In the genomic region with DNA sequence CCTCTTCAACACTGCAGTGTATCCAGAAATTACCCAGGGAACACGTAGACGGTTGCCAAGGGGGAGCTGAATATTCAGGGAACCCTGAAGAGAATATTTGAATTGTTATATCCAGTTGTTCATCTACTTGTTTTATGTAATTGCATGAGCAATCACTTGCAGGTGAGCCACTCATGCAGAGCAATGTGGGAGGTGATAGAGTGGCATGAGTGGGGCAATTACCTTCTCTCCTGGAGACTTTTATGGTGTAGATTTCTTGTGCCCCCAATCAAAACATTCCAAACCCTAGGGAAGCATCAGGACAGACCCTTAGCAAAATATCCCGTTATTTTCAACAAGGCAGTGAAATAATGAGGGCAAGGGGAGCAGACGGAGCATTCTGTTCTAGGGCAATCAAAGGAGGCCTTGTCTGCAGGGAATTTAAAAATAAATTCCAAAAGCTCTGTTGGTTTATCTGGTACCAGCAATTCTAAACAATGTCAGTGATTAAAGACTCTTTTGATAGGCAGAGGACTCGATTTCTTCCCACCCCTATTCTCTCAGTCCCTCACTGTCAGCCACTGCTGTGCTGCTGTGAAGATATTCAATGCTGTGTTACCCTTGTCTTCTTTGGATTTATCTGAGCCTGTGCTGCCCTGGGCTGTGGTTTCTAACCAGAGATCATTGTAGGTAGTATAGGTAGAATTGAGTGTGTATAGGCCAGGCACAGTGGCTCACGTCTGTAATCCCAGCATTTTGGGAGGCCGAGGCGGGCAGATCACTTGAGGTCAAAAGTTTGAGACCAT, we compare ENCODE assay signal across 18 cellular contexts.
DNase-seq lines count a peak whose midpoint lies in the region; ATAC-seq lines count a peak whose summit lies in the region.
"Had no signal": no experiment of that assay in that cellular context is flagged by ENCODE, and none has a peak within 500 bp of the region (broad histone marks: within the 10 kb centered on the region; RNA-seq: fewer than 3 reads in every experiment).

No MANE protein-coding gene starts in this region.

- no peak overlapping the region for H3K23ac ChIP-seq in mesenchymal stem cell (ENCODE audit: low read length in 2 of 2)

- 70% methylated on average over 5 of the region's 8 CpGs for WGBS in mesenchymal stem cell

- no peak overlapping the region for H4K91ac ChIP-seq in mesenchymal stem cell (ENCODE audit: low read length)

- H2AFZ ChIP-seq in mesenchymal stem cell (ENCODE audit: low read depth, low read length), result no peak overlapping the region

- H3K18ac ChIP-seq in mesenchymal stem cell (ENCODE audit: low read depth in 1 of 2, low read length in 2 of 2), result no peak overlapping the region

- H2AK5ac ChIP-seq in mesenchymal stem cell (ENCODE audit: low read length, severe bottlenecking), result no peak overlapping the region

- no peak overlapping the region for H3K9ac ChIP-seq in NT2/D1 (ENCODE audit: insufficient read length, low read depth)
- H3K9ac ChIP-seq in mesenchymal stem cell (ENCODE audit: low read length), result no peak overlapping the region

- no peak overlapping the region for H3K4me3 ChIP-seq in NT2/D1 (ENCODE audit: insufficient read length, low read depth)
- no peak overlapping the region for H3K4me3 ChIP-seq in mesenchymal stem cell (ENCODE audit: insufficient read depth in 1 of 2, low read depth in 1 of 2, low read length in 2 of 2)
- H3K4me3 ChIP-seq: lower lobe of right lung, thyroid gland had no signal

- H3K9me3 ChIP-seq in NT2/D1 (ENCODE audit: insufficient read depth, low read length) (no peaks in the 10 kb centered on the region), mesenchymal stem cell (ENCODE audit: control insufficient read depth, low read length) (no peaks in the 10 kb centered on the region)
- H3K9me3 ChIP-seq: thyroid gland had no signal

- H3K4me1 ChIP-seq in NT2/D1 (ENCODE audit: insufficient read depth, insufficient read length) (peaks cover 1% of the 10 kb centered on the region), mesenchymal stem cell (ENCODE audit: control insufficient read depth, insufficient read depth, low read depth, low read length) (no peaks in the 10 kb centered on the region)
- H3K4me1 ChIP-seq: lower lobe of right lung, thyroid gland had no signal

- no peak overlapping the region for H4K8ac ChIP-seq in mesenchymal stem cell (ENCODE audit: low read length)

- no peaks in the 10 kb centered on the region for H3K27me3 ChIP-seq in NT2/D1 (ENCODE audit: insufficient read depth, insufficient read length)
- H3K27me3 ChIP-seq in layer of hippocampus (ENCODE audit: control insufficient read depth, insufficient read depth, low read length), result no peaks in the 10 kb centered on the region
- no peaks in the 10 kb centered on the region for H3K27me3 ChIP-seq in mesenchymal stem cell (ENCODE audit: control insufficient read depth in 1 of 2, insufficient read depth in 1 of 2, low read length in 2 of 2)
- H3K27me3 ChIP-seq: thyroid gland had no signal

- peak; percentile 59 for DNase-seq in NT2/D1 (ENCODE audit: low read depth, low spot score)
- DNase-seq in NCI-H128 (lab: John Stamatoyannopoulos, UW; ENCODE audit: unreplicated experiment), result no peak
- DNase-seq in NOMO-1 (lab: John Stamatoyannopoulos, UW; ENCODE audit: unreplicated experiment in 2 of 2), result no peak
- DNase-seq in mesenchymal stem cell, result no peak
- DNase-seq: activated effector memory CD4-positive, alpha-beta T cell treated with Interleukin-2 at 50 U/mL for 16 hours; cortex of kidney; Karpas-422; lower lobe of right lung; NCI-H1930; nephron progenitor cell; right cardiac atrium; stimulated activated CD4-positive, alpha-beta T cell treated with anti-CD3 and anti-CD28 coated beads, Interleukin-1b, Interleukin-23, amount 100 ng/mL, for 48 hours; thyroid gland had no signal

- no peak overlapping the region for H2BK120ac ChIP-seq in mesenchymal stem cell (ENCODE audit: low read depth, low read length)

- H3K4me2 ChIP-seq in mesenchymal stem cell (ENCODE audit: low read length, poor library complexity, severe bottlenecking), result no peak overlapping the region

- H3K36me3 ChIP-seq in NT2/D1 (ENCODE audit: insufficient read depth, insufficient read length, low read length) (no peaks in the 10 kb centered on the region), mesenchymal stem cell (ENCODE audit: control insufficient read depth in 1 of 2, insufficient read depth in 2 of 2, low read depth in 1 of 2, low read length in 2 of 2) (no peaks in the 10 kb centered on the region)
- H3K36me3 ChIP-seq: lower lobe of right lung, thyroid gland had no signal

- H2BK15ac ChIP-seq in mesenchymal stem cell (ENCODE audit: low read depth, poor library complexity, severe bottlenecking), result no peak overlapping the region

- H3K79me1 ChIP-seq in mesenchymal stem cell (replicated peaks; ENCODE audit: low read length, poor library complexity, severe bottlenecking), result no peaks in the 10 kb centered on the region

- no peak overlapping the region for H3K4ac ChIP-seq in mesenchymal stem cell (ENCODE audit: low read depth in 1 of 2, low read length in 2 of 2)

- peak; percentile 7 for ATAC-seq in GM19023 (IDR thresholded peaks at IDR 0.05; ENCODE audit: unreplicated experiment)
- peak; percentile 11 for ATAC-seq in HG02759 (IDR thresholded peaks at IDR 0.05; ENCODE audit: unreplicated experiment)
- no peak for ATAC-seq in HG03457 (IDR thresholded peaks at IDR 0.05; ENCODE audit: unreplicated experiment)
- ATAC-seq: lower lobe of right lung, right cardiac atrium had no signal

- H2BK5ac ChIP-seq in mesenchymal stem cell (ENCODE audit: low read depth, low read length, poor library complexity, severe bottlenecking), result no peak overlapping the region

- H3K27ac ChIP-seq in layer of hippocampus (ENCODE audit: low read depth, low read length), result peak overlapping the region; percentile 97
- H3K27ac ChIP-seq in mesenchymal stem cell (ENCODE audit: low read length, poor library complexity, severe bottlenecking), result no peak overlapping the region
- H3K27ac ChIP-seq: HL-60, lower lobe of right lung, thyroid gland had no signal

- H2BK12ac ChIP-seq in mesenchymal stem cell (ENCODE audit: low read length in 2 of 2), result no peak overlapping the region

- no peak overlapping the region for H3K14ac ChIP-seq in mesenchymal stem cell (ENCODE audit: low read length in 2 of 2)
